11 cellular contexts compared by ENCODE assay signal in the genomic region with DNA sequence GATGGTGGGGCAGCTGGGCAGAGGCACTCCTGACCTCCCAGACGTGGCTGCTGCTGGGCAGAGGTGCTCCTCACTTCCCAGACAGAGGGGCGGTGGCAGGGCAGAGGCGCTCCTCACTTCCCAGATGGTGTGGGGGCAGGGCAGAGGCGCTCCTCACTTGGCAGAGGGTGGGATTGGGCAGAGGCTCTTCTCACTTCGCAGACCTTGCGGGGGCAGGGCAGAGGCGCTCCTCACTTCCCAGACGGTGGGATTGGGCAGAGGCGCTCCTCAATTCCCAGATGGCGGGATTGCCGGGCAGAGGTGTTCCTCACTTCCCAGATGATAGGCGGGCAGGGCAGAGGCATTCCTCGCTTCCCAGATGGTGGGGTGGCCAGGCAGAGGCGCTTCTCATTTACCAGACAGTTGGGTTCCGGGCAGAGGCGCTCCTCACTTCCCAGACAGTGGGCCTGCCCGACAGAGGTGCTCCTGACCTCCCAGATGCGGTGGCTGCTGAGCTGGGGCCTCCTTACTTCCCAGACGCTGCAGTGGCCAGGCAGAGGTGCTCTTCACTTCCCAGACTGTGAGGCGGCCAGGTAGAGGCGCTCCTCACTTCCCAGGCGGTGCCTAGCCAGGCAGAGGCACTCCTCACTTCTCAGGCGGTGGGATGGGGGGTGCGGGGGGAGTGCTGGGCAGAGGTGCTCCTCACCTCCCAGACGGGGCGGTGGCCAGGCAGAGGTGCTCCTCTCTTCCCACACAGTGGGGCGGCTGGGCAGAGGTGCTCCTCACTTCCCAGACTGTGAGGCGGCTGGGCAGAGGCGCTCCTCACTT. TPM values are rescaled to one million over a fixed set of nuclear protein-coding genes. Genes with fewer than 3 reads are reported as not detected.
"Had no signal": no experiment of that assay in that cellular context is flagged by ENCODE, and none has a peak within 500 bp of the region (broad histone marks: within the 10 kb centered on the region; RNA-seq: fewer than 3 reads in every experiment).

No MANE protein-coding gene starts in this region.

- H3K4me3 Mint-ChIP-seq: HFFc6, IgD-negative memory B cell had no signal

- DNase-seq: GM23248, GOT3, H7, HFFc6, KBM-7 had no signal

- H3K4me1 ChIP-seq: HAP-1 had no signal

- H3K9ac ChIP-seq: GM23248 had no signal

- H3K27ac Mint-ChIP-seq: HFFc6, IgD-negative memory B cell had no signal

- H3K36me3 Mint-ChIP-seq: IgD-negative memory B cell had no signal

- H3K27me3 Mint-ChIP-seq: IgD-negative memory B cell had no signal

- H3K27ac ChIP-seq: GM23248, HL-60 had no signal

- H3K9me3 ChIP-seq: HAP-1 had no signal

- H3K4me3 ChIP-seq: GM23248, HAP-1 had no signal

- H2AFZ ChIP-seq: GM23248 had no signal

- H3K36me3 ChIP-seq: HAP-1 had no signal

RNA-seq across cellular contexts. Expression of a gene that starts 25.3 kb away (rescaled TPM):
- total RNA-seq: GM23248, H4, H7, HepG2, HFFc6, HT1080 had no signal
- polyA plus RNA-seq: GM23248, HepG2, IgD-negative memory B cell had no signal
